ENCODE assay signal across 24 cellular contexts in the genomic region with DNA sequence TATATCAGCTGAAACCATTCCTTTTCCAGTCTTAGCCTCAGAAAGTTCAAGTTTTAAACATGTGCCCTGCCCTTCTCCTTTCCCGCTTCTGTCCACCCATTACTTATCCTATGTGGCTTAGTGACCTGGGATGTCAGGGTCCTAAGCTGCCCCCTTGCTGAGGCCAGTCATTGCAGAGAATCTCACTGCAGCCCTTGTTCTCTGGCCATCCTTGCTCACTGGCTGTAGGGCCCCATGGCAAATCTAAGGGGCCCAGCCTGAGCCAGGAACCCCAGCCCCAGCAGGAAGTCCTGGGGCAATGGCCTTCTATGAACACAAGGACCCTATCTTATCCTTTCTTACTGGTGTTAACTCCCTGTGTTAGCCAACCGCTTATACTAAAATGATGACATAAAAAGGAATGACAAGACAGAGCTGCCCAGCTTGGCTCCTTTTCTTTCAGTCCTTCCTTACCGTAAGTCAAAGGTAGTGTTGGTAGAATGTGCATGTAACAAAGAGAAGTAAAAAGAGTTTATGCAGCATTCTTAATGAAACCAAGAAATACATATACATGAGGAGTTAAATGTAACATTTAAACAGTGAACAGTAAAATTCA. TPM values are rescaled to one million over a fixed set of nuclear protein-coding genes. Genes with fewer than 3 reads are reported as not detected.
DNase-seq lines count a peak whose midpoint lies in the region; ATAC-seq and TF ChIP-seq lines count a peak whose summit lies in the region.
"Had no signal": no experiment of that assay in that cellular context is flagged by ENCODE, and none has a peak within 500 bp of the region (broad histone marks: within the 10 kb centered on the region; RNA-seq: fewer than 3 reads in every experiment).

No MANE protein-coding gene starts in this region.

- H3K14ac ChIP-seq in IMR-90 (replicated peaks; ENCODE audit: low read depth, low read length), result peak overlapping the region; percentile 73

- H3K4me3 ChIP-seq in IMR-90 (ENCODE audit: insufficient read depth, low read depth, low read length), result no peak overlapping the region
- H3K4me3 ChIP-seq in skeletal muscle tissue (ENCODE audit: low read length in 3 of 3), result no peak overlapping the region
- no peak overlapping the region for H3K4me3 ChIP-seq in transverse colon
- H3K4me3 ChIP-seq: right atrium auricular region had no signal

- H2AFZ ChIP-seq in IMR-90 (replicated peaks; ENCODE audit: low read length, poor library complexity), result peak overlapping the region; percentile 15

- no TSS peak for BruUV-seq in IMR-90 (replicated peaks; lab: Mats Ljungman, UMichigan)

- H3K9me1 ChIP-seq in IMR-90 (ENCODE audit: insufficient read depth, low read length), result peaks cover 27% of the 10 kb centered on the region

- H3K9ac ChIP-seq in IMR-90 (ENCODE audit: low read depth, low read length) (no peak overlapping the region), skeletal muscle tissue (ENCODE audit: low read depth in 1 of 3, low read length in 3 of 3) (no peak overlapping the region)

- peak overlapping the region; percentile 38 for H2BK5ac ChIP-seq in IMR-90 (ENCODE audit: low read depth, low read length, poor library complexity, severe bottlenecking)

- H3K27me3 ChIP-seq in IMR-90 (ENCODE audit: control insufficient read depth, insufficient read depth, low read length) (no peaks in the 10 kb centered on the region), skeletal muscle tissue (ENCODE audit: control insufficient read depth in 3 of 3, insufficient read depth in 3 of 3, low read length in 3 of 3) (no peaks in the 10 kb centered on the region), transverse colon (no peaks in the 10 kb centered on the region)
- H3K27me3 ChIP-seq: right atrium auricular region had no signal

- no peaks in the 10 kb centered on the region for H3K9me3 Mint-ChIP-seq in progenitor cell of endocrine pancreas (ENCODE audit: low read depth)
- H3K9me3 Mint-ChIP-seq: activated T-helper 17 cell treated with anti-CD3 and anti-CD28 coated beads, Interleukin-2, amount 50 U/mL, for 72 hours; IgD-negative memory B cell; immature natural killer cell; naive thymus-derived CD8-positive, alpha-beta T cell; T-helper 1 cell treated with Interleukin-12 subunit alpha and Interleukin-12 subunit beta and Interleukin-4 antibody, amounts not matched to agents 30 μg/mL and 1 μg/mL, for 36 hours had no signal

- peak overlapping the region; percentile 9; the same call in 1 of the 2 replicates for H2BK20ac ChIP-seq in IMR-90 (ENCODE audit: low read depth, low read length)

- H3K36me3 Mint-ChIP-seq in progenitor cell of endocrine pancreas (ENCODE audit: insufficient read depth), result peaks cover 41% of the 10 kb centered on the region
- H3K36me3 Mint-ChIP-seq: naive thymus-derived CD8-positive, alpha-beta T cell had no signal

- peaks cover 21% of the 10 kb centered on the region for H3K4me1 ChIP-seq in IMR-90 (ENCODE audit: control insufficient read depth, insufficient read depth, low read length)
- peaks cover 9 to 42% (median 36%) of the 10 kb centered on the region in 3 donors for H3K4me1 ChIP-seq in skeletal muscle tissue (ENCODE audit: control insufficient read depth in 3 of 3, insufficient read depth in 3 of 3, low read length in 3 of 3)
- no peaks in the 10 kb centered on the region for H3K4me1 ChIP-seq in transverse colon
- H3K4me1 ChIP-seq: right atrium auricular region had no signal

- peak overlapping the region; percentile 46 for H2AK9ac ChIP-seq in IMR-90 (replicated peaks; ENCODE audit: low read depth, low read length, poor library complexity)

- WGBS in IMR-90 (ENCODE audit: extremely low coverage in 2 of 2, insufficient read length in 1 of 2), 2 experiments, result no CpG with 5 or more reads among the region's 3 CpGs
- WGBS in transverse colon (ENCODE audit: low coverage in 1 of 2), 2 donors, result 95 to 97% methylated on average over 2 to 3 of the region's 3 CpGs

- H3K27me3 Mint-ChIP-seq in progenitor cell of endocrine pancreas, result no peaks in the 10 kb centered on the region
- H3K27me3 Mint-ChIP-seq: activated T-helper 17 cell treated with anti-CD3 and anti-CD28 coated beads, Interleukin-2, amount 50 U/mL, for 72 hours; IgD-negative memory B cell; naive thymus-derived CD8-positive, alpha-beta T cell had no signal

- H3K27ac ChIP-seq in IMR-90 (ENCODE audit: insufficient read depth, low read length), result no peak overlapping the region
- peak overlapping the region; percentile 16 for H3K27ac ChIP-seq in caudate nucleus (ENCODE audit: low read depth, low read length)
- H3K27ac ChIP-seq in skeletal muscle tissue (ENCODE audit: low read depth, low read length), result peak overlapping the region; percentile 54
- no peak overlapping the region for H3K27ac ChIP-seq in transverse colon
- H3K27ac ChIP-seq: right atrium auricular region had no signal

- H3K18ac ChIP-seq in IMR-90 (ENCODE audit: low read depth, low read length), result peak overlapping the region; percentile 7; the same call in 1 of the 2 replicates

- peak overlapping the region; percentile 75; the same call in 1 of the 2 replicates for H2AK5ac ChIP-seq in IMR-90 (ENCODE audit: low read depth, low read length)

- H3K4me2 ChIP-seq in IMR-90 (ENCODE audit: low read depth, low read length), result no peak overlapping the region

- TF ChIP-seq EP300 in transverse colon (IDR thresholded peaks at IDR 0.05; ENCODE audit: low read depth), result no peak

- no peaks in the 10 kb centered on the region for H3K9me3 ChIP-seq in IMR-90 (ENCODE audit: control insufficient read depth, insufficient read depth, low read length)
- H3K9me3 ChIP-seq in skeletal muscle tissue (ENCODE audit: control insufficient read depth in 3 of 3, low read length in 3 of 3), result no peaks in the 10 kb centered on the region
- H3K9me3 ChIP-seq in transverse colon, result no peaks in the 10 kb centered on the region
- H3K9me3 ChIP-seq: right atrium auricular region had no signal

- peak overlapping the region in 1 of 2 experiments; percentile 46; a peak in 1 of 4 replicates for H4K8ac ChIP-seq in IMR-90 (ENCODE audit: low read depth in 2 of 2, low read length in 2 of 2)

- POLR2A ChIA-PET in IMR-90 (lab: Charles Lee; ENCODE audit: unreplicated experiment), result no interaction called here

- H3K79me1 ChIP-seq in IMR-90 (ENCODE audit: low read depth in 1 of 2, low read length in 2 of 2), result peaks cover 0 to 23% of the 10 kb centered on the region in 2 experiments; a peak in 2 of 4 replicates

- ATAC-seq in IMR-90 (ENCODE audit: low read depth) (no peak), GM18505 (IDR thresholded peaks at IDR 0.05; ENCODE audit: unreplicated experiment) (no peak)
- ATAC-seq: activated T-helper 17 cell treated with anti-CD3 and anti-CD28 coated beads, Interleukin-2, amount 50 U/mL, for 72 hours; naive thymus-derived CD8-positive, alpha-beta T cell had no signal

- TF ChIP-seq CTCF in IMR-90 (conservative IDR thresholded peaks at IDR 0.05; ENCODE audit: low read depth, low read length), result no peak
- TF ChIP-seq CTCF in progenitor cell of endocrine pancreas (IDR thresholded peaks at IDR 0.05; ENCODE audit: unreplicated experiment), result no peak
- TF ChIP-seq CTCF in transverse colon (IDR thresholded peaks at IDR 0.05), result no peak

- TF ChIP-seq RAD21 in IMR-90 (IDR thresholded peaks at IDR 0.05; ENCODE audit: low read length), result no peak

- no peak overlapping the region for H3K56ac ChIP-seq in IMR-90 (ENCODE audit: extremely low read depth, insufficient read depth, low read length)

- peak overlapping the region; percentile 27; the same call in 1 of the 3 replicates for H2BK15ac ChIP-seq in IMR-90 (ENCODE audit: low read depth, low read length)

- H4K20me1 ChIP-seq in IMR-90 (ENCODE audit: insufficient read depth, low read length), result peaks cover 6% of the 10 kb centered on the region; the same call in 1 of the 2 replicates

- H3K27ac Mint-ChIP-seq in progenitor cell of endocrine pancreas, result no peak overlapping the region
- H3K27ac Mint-ChIP-seq: activated T-helper 17 cell treated with anti-CD3 and anti-CD28 coated beads, Interleukin-2, amount 50 U/mL, for 72 hours; IgD-negative memory B cell; naive thymus-derived CD8-positive, alpha-beta T cell; T-helper 1 cell treated with Interleukin-12 subunit alpha and Interleukin-12 subunit beta and Interleukin-4 antibody, amounts not matched to agents 30 μg/mL and 1 μg/mL, for 36 hours had no signal

- no peak overlapping the region for H4K91ac ChIP-seq in IMR-90 (ENCODE audit: insufficient read depth, low read depth, low read length)

- DNase-seq in IMR-90 (no peak), caudate nucleus (lab: John Stamatoyannopoulos, UW) (no peak), islet precursor cell (peak; percentile 40), progenitor cell of endocrine pancreas (ENCODE audit: low spot score, unreplicated experiment) (no peak), transverse colon (no peak), NOMO-1 treated with DMSO at 0.1 percent for 48 hours (lab: John Stamatoyannopoulos, UW; ENCODE audit: unreplicated experiment) (no peak)
- DNase-seq: activated CD4-positive, alpha-beta T cell treated with anti-CD3 and anti-CD28 coated beads for 1 hour; AML-193; GOT3; immature natural killer cell; naive thymus-derived CD8-positive, alpha-beta T cell; NCI-H2029 treated with DMSO at 0.1 percent for 48 hours; NCI-H446 treated with DMSO at 0.1 percent for 48 hours; NK-92 treated with Interleukin-12 subunit alpha and Interleukin-12 subunit beta, amount 100 ng/mL, for 24 hours; SHP77 had no signal

- CTCF ChIA-PET in IMR-90 (lab: Yijun Ruan, JAX), result no interaction called here

- no peak overlapping the region for H3K4me3 Mint-ChIP-seq in progenitor cell of endocrine pancreas (ENCODE audit: low read depth)
- H3K4me3 Mint-ChIP-seq: activated T-helper 17 cell treated with anti-CD3 and anti-CD28 coated beads, Interleukin-2, amount 50 U/mL, for 72 hours; IgD-negative memory B cell; immature natural killer cell; naive thymus-derived CD8-positive, alpha-beta T cell; T-helper 1 cell treated with Interleukin-12 subunit alpha and Interleukin-12 subunit beta and Interleukin-4 antibody, amounts not matched to agents 30 μg/mL and 1 μg/mL, for 36 hours had no signal

- H3K4ac ChIP-seq in IMR-90 (ENCODE audit: low read depth, low read length), result peak overlapping the region; percentile 73

- H3K36me3 ChIP-seq in IMR-90 (ENCODE audit: control insufficient read depth, insufficient read depth, low read length) (0 out of 2 replicates have a peak, but pooled peaks cover 2% of the 10 kb centered on the region), skeletal muscle tissue (ENCODE audit: control insufficient read depth in 3 of 3, insufficient read depth in 3 of 3, low read length in 3 of 3) (peaks cover 0 to 24% (median 10%) of the 10 kb centered on the region in 3 donors), transverse colon (no peaks in the 10 kb centered on the region)
- H3K36me3 ChIP-seq: right atrium auricular region had no signal

- TF ChIP-seq POLR2A in IMR-90 (IDR thresholded peaks at IDR 0.05; ENCODE audit: low read depth, low read length), result no peak
- no peak for TF ChIP-seq POLR2A in GM18505 (IDR thresholded peaks at IDR 0.05; ENCODE audit: borderline replicate concordance, extremely low read depth, insufficient read depth, insufficient read length)
- TF ChIP-seq POLR2A in transverse colon (IDR thresholded peaks at IDR 0.05), result no peak

- H3K23ac ChIP-seq in IMR-90 (ENCODE audit: low read depth, low read length), result no peak overlapping the region

- H2BK120ac ChIP-seq in IMR-90 (ENCODE audit: low read depth, low read length), result peak overlapping the region; percentile 84

- H4K5ac ChIP-seq in IMR-90 (ENCODE audit: low read depth, low read length), result peak overlapping the region; percentile 12; the same call in 1 of the 2 replicates

- dilution Hi-C loops in IMR-90 (cut with HindIII; ENCODE audit: low sequenced_read_pairs, unreplicated experiment), result no loop called here

- in situ Hi-C loops in IMR-90 (cut with MboI; ENCODE audit: low sequenced_read_pairs), result no loop called here
- in situ Hi-C loops in transverse colon (cut with MboI; ENCODE audit: low pct_ligation_motif_present in 1 of 4, low pct_unique_long_range_greater_than_20kb in 1 of 4, low sequenced_read_pairs in 3 of 4), result no loop called here

- intact Hi-C loops in IMR-90 (cut with micrococcal nuclease) (no loop called here), transverse colon (cut with DNase I; ENCODE audit: low total_unique reads) (no loop called here)

- H3K4me1 Mint-ChIP-seq in progenitor cell of endocrine pancreas (ENCODE audit: low read depth), result peaks cover 20% of the 10 kb centered on the region
- H3K4me1 Mint-ChIP-seq: activated T-helper 17 cell treated with anti-CD3 and anti-CD28 coated beads, Interleukin-2, amount 50 U/mL, for 72 hours had no signal

RNA-seq across cellular contexts. Expression of a gene that starts 29.8 kb away (rescaled TPM):
- total RNA-seq in IMR-90 (2012; rRNA removed) (194 and 206 TPM in 2 replicates), skeletal muscle tissue (9.9 TPM), progenitor cell of endocrine pancreas (217 and 229 TPM in 2 replicates), transverse colon (100 to 1,000 TPM in 3 of 4 donors, 10 to 100 TPM in 1; 71.5 to 222 (median 137) TPM)
- polyA plus RNA-seq in IMR-90 (2012; rRNA removed), result 117 and 130 TPM in 2 replicates
- 71.2 and 131 TPM in 2 replicates for polyA plus RNA-seq in IMR-90 (2012; cell fraction: cytosol; rRNA removed)
- 33.9 and 115 TPM in 2 replicates for polyA plus RNA-seq in IMR-90 (2012; cell fraction: nucleus; rRNA removed; ENCODE audit: low replicate concordance)

RNA-seq across cellular contexts. Expression of a gene that starts 56.0 kb away (rescaled TPM):
- not detected in 2 replicates for total RNA-seq in IMR-90 (2012; rRNA removed)
- not detected in 2 replicates for polyA plus RNA-seq in IMR-90 (2012; rRNA removed)
- not detected in 2 replicates for polyA plus RNA-seq in IMR-90 (2012; cell fraction: cytosol; rRNA removed)
- not detected in 2 replicates for polyA plus RNA-seq in IMR-90 (2012; cell fraction: nucleus; rRNA removed; ENCODE audit: low replicate concordance)
- not detected for total RNA-seq in skeletal muscle tissue
- 2.4 TPM in 2 replicates for total RNA-seq in progenitor cell of endocrine pancreas
- total RNA-seq in transverse colon, result 100 to 1,000 TPM in 2 of 4 donors, 10 to 100 TPM in 2; 39.8 to 174 (median 98.4) TPM
- total RNA-seq: G401, glomerular endothelial cell, lung microvascular endothelial cell had no signal

Comparison
In these comparisons a context has a peak if more than half of its experiments do, and no peak if none do; other contexts are left out.
1. H3K27ac ChIP-seq: peak in caudate nucleus (single experiment) and skeletal muscle tissue (single experiment); none in IMR-90 (single experiment) and transverse colon (0 of 4).
2. RNA of a gene that starts 56.0 kb away (total RNA-seq): 39.8 to 174 TPM in transverse colon; 2.4 TPM in progenitor cell of endocrine pancreas, not detected in IMR-90 and not detected in skeletal muscle tissue (single experiment); every median in the first group is over 10 times any median in the second.